In the genomic region with DNA sequence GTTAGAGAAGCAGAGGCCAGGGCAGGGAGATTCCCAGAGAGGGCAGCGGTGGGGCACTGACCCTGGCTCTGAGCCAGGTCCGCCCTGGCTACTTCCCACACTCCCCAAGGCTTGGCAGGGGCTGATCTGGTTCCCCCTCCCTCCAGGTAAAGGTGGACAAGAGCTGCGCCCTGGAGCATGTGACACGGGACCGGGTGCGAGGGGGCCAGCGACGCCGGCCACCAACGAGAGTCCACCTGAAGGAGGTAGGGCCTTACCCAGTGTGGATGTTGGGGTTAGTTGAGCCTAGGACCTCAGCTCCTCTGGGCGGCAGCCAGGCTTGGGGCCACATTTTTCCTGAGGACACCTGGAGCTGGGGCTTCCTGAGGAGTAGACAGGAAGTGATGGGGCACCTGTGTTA, we compare ENCODE assay signal across 1 cellular context.
TF ChIP-seq lines count a peak whose summit lies in the region.

No MANE protein-coding gene starts in this region.

TF ChIP-seq in WTC11, 78 proteins besides CTCF, POLR2A, EP300 and RAD21 (continued from another document):
- TF ChIP-seq, protein P1, sequence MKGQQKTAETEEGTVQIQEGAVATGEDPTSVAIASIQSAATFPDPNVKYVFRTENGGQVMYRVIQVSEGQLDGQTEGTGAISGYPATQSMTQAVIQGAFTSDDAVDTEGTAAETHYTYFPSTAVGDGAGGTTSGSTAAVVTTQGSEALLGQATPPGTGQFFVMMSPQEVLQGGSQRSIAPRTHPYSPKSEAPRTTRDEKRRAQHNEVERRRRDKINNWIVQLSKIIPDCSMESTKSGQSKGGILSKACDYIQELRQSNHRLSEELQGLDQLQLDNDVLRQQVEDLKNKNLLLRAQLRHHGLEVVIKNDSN (CRISPR knock-in tag; IDR thresholded peaks at IDR 0.05) = no peak
- TF ChIP-seq, protein P2, sequence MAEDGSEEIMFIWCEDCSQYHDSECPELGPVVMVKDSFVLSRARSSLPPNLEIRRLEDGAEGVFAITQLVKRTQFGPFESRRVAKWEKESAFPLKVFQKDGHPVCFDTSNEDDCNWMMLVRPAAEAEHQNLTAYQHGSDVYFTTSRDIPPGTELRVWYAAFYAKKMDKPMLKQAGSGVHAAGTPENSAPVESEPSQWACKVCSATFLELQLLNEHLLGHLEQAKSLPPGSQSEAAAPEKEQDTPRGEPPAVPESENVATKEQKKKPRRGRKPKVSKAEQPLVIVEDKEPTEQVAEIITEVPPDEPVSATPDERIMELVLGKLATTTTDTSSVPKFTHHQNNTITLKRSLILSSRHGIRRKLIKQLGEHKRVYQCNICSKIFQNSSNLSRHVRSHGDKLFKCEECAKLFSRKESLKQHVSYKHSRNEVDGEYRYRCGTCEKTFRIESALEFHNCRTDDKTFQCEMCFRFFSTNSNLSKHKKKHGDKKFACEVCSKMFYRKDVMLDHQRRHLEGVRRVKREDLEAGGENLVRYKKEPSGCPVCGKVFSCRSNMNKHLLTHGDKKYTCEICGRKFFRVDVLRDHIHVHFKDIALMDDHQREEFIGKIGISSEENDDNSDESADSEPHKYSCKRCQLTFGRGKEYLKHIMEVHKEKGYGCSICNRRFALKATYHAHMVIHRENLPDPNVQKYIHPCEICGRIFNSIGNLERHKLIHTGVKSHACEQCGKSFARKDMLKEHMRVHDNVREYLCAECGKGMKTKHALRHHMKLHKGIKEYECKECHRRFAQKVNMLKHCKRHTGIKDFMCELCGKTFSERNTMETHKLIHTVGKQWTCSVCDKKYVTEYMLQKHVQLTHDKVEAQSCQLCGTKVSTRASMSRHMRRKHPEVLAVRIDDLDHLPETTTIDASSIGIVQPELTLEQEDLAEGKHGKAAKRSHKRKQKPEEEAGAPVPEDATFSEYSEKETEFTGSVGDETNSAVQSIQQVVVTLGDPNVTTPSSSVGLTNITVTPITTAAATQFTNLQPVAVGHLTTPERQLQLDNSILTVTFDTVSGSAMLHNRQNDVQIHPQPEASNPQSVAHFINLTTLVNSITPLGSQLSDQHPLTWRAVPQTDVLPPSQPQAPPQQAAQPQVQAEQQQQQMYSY (CRISPR knock-in tag; IDR thresholded peaks at IDR 0.05) = peak; percentile 41; the same call in 1 of the 2 replicates
- TF ChIP-seq ELF4 (CRISPR knock-in tag; IDR thresholded peaks at IDR 0.05; ENCODE audit: low read depth) (no peak), NR2C2 (CRISPR knock-in tag; IDR thresholded peaks at IDR 0.05) (no peak)
- TF ChIP-seq, protein P3, sequence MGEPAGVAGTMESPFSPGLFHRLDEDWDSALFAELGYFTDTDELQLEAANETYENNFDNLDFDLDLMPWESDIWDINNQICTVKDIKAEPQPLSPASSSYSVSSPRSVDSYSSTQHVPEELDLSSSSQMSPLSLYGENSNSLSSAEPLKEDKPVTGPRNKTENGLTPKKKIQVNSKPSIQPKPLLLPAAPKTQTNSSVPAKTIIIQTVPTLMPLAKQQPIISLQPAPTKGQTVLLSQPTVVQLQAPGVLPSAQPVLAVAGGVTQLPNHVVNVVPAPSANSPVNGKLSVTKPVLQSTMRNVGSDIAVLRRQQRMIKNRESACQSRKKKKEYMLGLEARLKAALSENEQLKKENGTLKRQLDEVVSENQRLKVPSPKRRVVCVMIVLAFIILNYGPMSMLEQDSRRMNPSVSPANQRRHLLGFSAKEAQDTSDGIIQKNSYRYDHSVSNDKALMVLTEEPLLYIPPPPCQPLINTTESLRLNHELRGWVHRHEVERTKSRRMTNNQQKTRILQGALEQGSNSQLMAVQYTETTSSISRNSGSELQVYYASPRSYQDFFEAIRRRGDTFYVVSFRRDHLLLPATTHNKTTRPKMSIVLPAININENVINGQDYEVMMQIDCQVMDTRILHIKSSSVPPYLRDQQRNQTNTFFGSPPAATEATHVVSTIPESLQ (CRISPR knock-in tag; IDR thresholded peaks at IDR 0.05) = no peak
